In genomic region chr6:136643850-136644596, GRCh38 we compare ENCODE assay signal across 9 cellular contexts.
DNase-seq lines count a peak whose midpoint lies in the region; ATAC-seq and TF ChIP-seq lines count a peak whose summit lies in the region.
"Had no signal": no experiment of that assay in that cellular context is flagged by ENCODE, and none has a peak within 500 bp of the region (broad histone marks: within the 10 kb centered on the region; RNA-seq: fewer than 3 reads in every experiment).

No MANE protein-coding gene starts in this region.

- peak; percentile 55 to 85 (median 73) for DNase-seq in CD8-positive, alpha-beta memory T cell
- peak; percentile 77 for DNase-seq in NB4 (ENCODE audit: low read depth)
- DNase-seq in SK-N-SH, result peak; percentile 73
- DNase-seq in activated naive CD4-positive, alpha-beta T cell treated with anti-CD3 and anti-CD28 coated beads, Interleukin-2, amount 10 ng/mL, durations not matched to agents 7 days and 5 days, result peak; percentile 88
- DNase-seq in glutamatergic neuron, result peak; percentile 87
- peak; percentile 41 to 95 (median 76) for DNase-seq in posterior cingulate gyrus
- DNase-seq in type B pancreatic cell (ENCODE audit: extremely low spot score, unreplicated experiment), result peak; percentile 81

- WGBS in SK-N-SH (ENCODE audit: low lambda C conversion rate), result 0% methylated on average over 5 of the region's 5 CpGs

- no peak overlapping the region for H3K27ac ChIP-seq in CD8-positive, alpha-beta memory T cell (ENCODE audit: low read depth, low read length)
- peak overlapping the region; percentile 19 to 53; a peak in 2 of 4 replicates for H3K27ac ChIP-seq in SK-N-SH (ENCODE audit: low read depth in 2 of 2, low read length in 1 of 2)

- TF ChIP-seq CTCF in NB4 (IDR thresholded peaks at IDR 0.05; ENCODE audit: low read depth, low read length), result peak; percentile 87
- TF ChIP-seq CTCF in SK-N-SH (IDR thresholded peaks at IDR 0.05), result peak; percentile 83
- TF ChIP-seq CTCF in glutamatergic neuron (IDR thresholded peaks at IDR 0.05; ENCODE audit: partially characterized antibody, unreplicated experiment), result peak; percentile 78
- peak; percentile 89 for TF ChIP-seq CTCF in type B pancreatic cell (conservative IDR thresholded peaks at IDR 0.05)

- H3K27me3 Mint-ChIP-seq in CD8-positive, alpha-beta memory T cell, result no peaks in the 10 kb centered on the region
- H3K27me3 Mint-ChIP-seq in activated naive CD4-positive, alpha-beta T cell treated with anti-CD3 and anti-CD28 coated beads, Interleukin-2, amount 10 ng/mL, durations not matched to agents 7 days and 5 days, result no peaks in the 10 kb centered on the region
- no peaks in the 10 kb centered on the region for H3K27me3 Mint-ChIP-seq in glutamatergic neuron (ENCODE audit: unreplicated experiment)
- no peaks in the 10 kb centered on the region for H3K27me3 Mint-ChIP-seq in type B pancreatic cell
- H3K27me3 Mint-ChIP-seq: IgD-negative memory B cell had no signal

- no peak overlapping the region for H3K4me2 ChIP-seq in SK-N-SH

- no peaks in the 10 kb centered on the region for H3K79me2 ChIP-seq in SK-N-SH (ENCODE audit: insufficient read depth)

- POLR2A ChIA-PET in CD8-positive, alpha-beta memory T cell (lab: Charles Lee), result interaction anchor here (0.5 to 3.0 kb wide), 2 partner anchors 148 to 391 kb away, joined by 3 to 47 read pairs; partner anchors contain the start of gene MAP3K5
- POLR2A ChIA-PET in SK-N-SH (lab: Yijun Ruan, JAX), result interaction anchor here (0.5 to 1.9 kb wide), 3 partner anchors 13 to 278 kb away, joined by 3 to 40 read pairs (median 8); partner anchors contain the start of genes MAP3K5 and SLC35D3

- peak overlapping the region; percentile 17; the same call in 1 of the 2 replicates for H2AFZ ChIP-seq in SK-N-SH (ENCODE audit: low read depth)

- no peaks in the 10 kb centered on the region for H3K9me3 ChIP-seq in CD8-positive, alpha-beta memory T cell (ENCODE audit: low read length)
- no peaks in the 10 kb centered on the region for H3K9me3 ChIP-seq in SK-N-SH

- H3K4me1 ChIP-seq in CD8-positive, alpha-beta memory T cell (ENCODE audit: insufficient read depth, low read length), result peaks cover 17% of the 10 kb centered on the region
- H3K4me1 ChIP-seq in SK-N-SH (ENCODE audit: control insufficient read depth in 1 of 2, insufficient read depth in 2 of 2, low read depth in 1 of 2, low read length in 1 of 2), result peaks cover 4 to 9% of the 10 kb centered on the region in 2 experiments; a peak in 2 of 4 replicates

- H4K20me1 ChIP-seq in SK-N-SH (ENCODE audit: insufficient read depth), result no peaks in the 10 kb centered on the region

- peak overlapping the region in 7 of 8 donors; percentile 17 to 76 (median 41) for H3K27ac Mint-ChIP-seq in CD8-positive, alpha-beta memory T cell
- no peak overlapping the region for H3K27ac Mint-ChIP-seq in activated naive CD4-positive, alpha-beta T cell treated with anti-CD3 and anti-CD28 coated beads, Interleukin-2, amount 10 ng/mL, durations not matched to agents 7 days and 5 days
- H3K27ac Mint-ChIP-seq in glutamatergic neuron (ENCODE audit: unreplicated experiment), result no peak overlapping the region
- no peak overlapping the region for H3K27ac Mint-ChIP-seq in type B pancreatic cell
- H3K27ac Mint-ChIP-seq: IgD-negative memory B cell had no signal

- no peaks in the 10 kb centered on the region for H3K9me3 Mint-ChIP-seq in CD8-positive, alpha-beta memory T cell
- no peaks in the 10 kb centered on the region for H3K9me3 Mint-ChIP-seq in activated naive CD4-positive, alpha-beta T cell treated with anti-CD3 and anti-CD28 coated beads, Interleukin-2, amount 10 ng/mL, durations not matched to agents 7 days and 5 days
- H3K9me3 Mint-ChIP-seq in glutamatergic neuron (ENCODE audit: unreplicated experiment), result no peaks in the 10 kb centered on the region
- H3K9me3 Mint-ChIP-seq in type B pancreatic cell, result no peaks in the 10 kb centered on the region
- H3K9me3 Mint-ChIP-seq: IgD-negative memory B cell had no signal

- no peaks in the 10 kb centered on the region for H3K36me3 ChIP-seq in CD8-positive, alpha-beta memory T cell (ENCODE audit: insufficient read depth, low read length)
- no peaks in the 10 kb centered on the region for H3K36me3 ChIP-seq in SK-N-SH (replicated peaks in 1 of 2; ENCODE audit: control insufficient read depth in 1 of 2, insufficient read depth in 2 of 2, low read length in 1 of 2)

- no peaks in the 10 kb centered on the region for H3K27me3 ChIP-seq in CD8-positive, alpha-beta memory T cell (ENCODE audit: insufficient read depth, low read length, poor library complexity, severe bottlenecking)
- H3K27me3 ChIP-seq in SK-N-SH (ENCODE audit: insufficient read depth), result no peaks in the 10 kb centered on the region

- H3F3A ChIP-seq in SK-N-SH (replicated peaks; ENCODE audit: insufficient read depth), result peaks cover 14% of the 10 kb centered on the region

- no peak for TF ChIP-seq EP300 in SK-N-SH (IDR thresholded peaks at IDR 0.05; ENCODE audit: borderline replicate concordance in 1 of 2, low read depth in 1 of 2, low read length in 1 of 2)

- TF ChIP-seq RAD21 in SK-N-SH (IDR thresholded peaks at IDR 0.05; ENCODE audit: low read length), result peak; percentile 92

- no peak overlapping the region for H3K4me3 ChIP-seq in CD8-positive, alpha-beta memory T cell (ENCODE audit: low read length)
- H3K4me3 ChIP-seq in NB4 (ENCODE audit: low read depth, low read length) (no peak overlapping the region), SK-N-SH (ENCODE audit: low read depth in 2 of 2, low read length in 1 of 2) (no peak overlapping the region; a peak in 1 of 4 replicates)

- no peak for TF ChIP-seq POLR2A in NB4 (IDR thresholded peaks at IDR 0.05; ENCODE audit: extremely low read depth, insufficient read length)

- no peak overlapping the region for H3K4me3 Mint-ChIP-seq in CD8-positive, alpha-beta memory T cell
- no peak overlapping the region for H3K4me3 Mint-ChIP-seq in activated naive CD4-positive, alpha-beta T cell treated with anti-CD3 and anti-CD28 coated beads, Interleukin-2, amount 10 ng/mL, durations not matched to agents 7 days and 5 days
- H3K4me3 Mint-ChIP-seq in glutamatergic neuron (ENCODE audit: unreplicated experiment), result no peak overlapping the region
- H3K4me3 Mint-ChIP-seq in type B pancreatic cell, result no peak overlapping the region
- H3K4me3 Mint-ChIP-seq: IgD-negative memory B cell had no signal

- CTCF ChIA-PET in CD8-positive, alpha-beta memory T cell (lab: Charles Lee), result interaction anchor here (0.6 to 12.7 kb wide), 35 partner anchors 9 to 587 kb away, joined by 3 to 362 read pairs (median 5); partner anchors contain the start of genes MAP3K5 and PEX7
- CTCF ChIA-PET in SK-N-SH (lab: Yijun Ruan, JAX), result interaction anchor here (0.7 to 4.6 kb wide), 69 partner anchors 9 to 998 kb away, joined by 3 to 214 read pairs (median 5); partner anchors contain the start of gene MAP3K5
- CTCF ChIA-PET in activated naive CD4-positive, alpha-beta T cell treated with anti-CD3 and anti-CD28 coated beads, Interleukin-2, amount 10 ng/mL, durations not matched to agents 7 days and 5 days (lab: Charles Lee), result interaction anchor here (0.6 to 10.8 kb wide), 48 partner anchors 9 to 199 kb away, joined by 3 to 426 read pairs (median 5); partner anchors contain the start of gene MAP3K5

- no peaks in the 10 kb centered on the region for H3K9me2 ChIP-seq in SK-N-SH

- H3K36me3 Mint-ChIP-seq in CD8-positive, alpha-beta memory T cell, result peaks cover 0 to 19% (median 5%) of the 10 kb centered on the region in 3 donors
- H3K36me3 Mint-ChIP-seq in activated naive CD4-positive, alpha-beta T cell treated with anti-CD3 and anti-CD28 coated beads, Interleukin-2, amount 10 ng/mL, durations not matched to agents 7 days and 5 days, result peaks cover 5% of the 10 kb centered on the region
- H3K36me3 Mint-ChIP-seq in glutamatergic neuron (ENCODE audit: unreplicated experiment), result no peaks in the 10 kb centered on the region
- no peaks in the 10 kb centered on the region for H3K36me3 Mint-ChIP-seq in type B pancreatic cell
- H3K36me3 Mint-ChIP-seq: IgD-negative memory B cell had no signal

- H3K9ac ChIP-seq in SK-N-SH, result no peak overlapping the region

- intact Hi-C loops in posterior cingulate gyrus (cut with DNase I), result loop anchor here (1.0 kb wide), 1 partner anchor 149 kb away; no protein-coding TSS in a partner anchor

- ATAC-seq in GM21619 (IDR thresholded peaks at IDR 0.05; ENCODE audit: unreplicated experiment), result peak; percentile 48

- peaks cover 6 to 14% (median 13%) of the 10 kb centered on the region in 3 donors for H3K4me1 Mint-ChIP-seq in CD8-positive, alpha-beta memory T cell
- H3K4me1 Mint-ChIP-seq in activated naive CD4-positive, alpha-beta T cell treated with anti-CD3 and anti-CD28 coated beads, Interleukin-2, amount 10 ng/mL, durations not matched to agents 7 days and 5 days, result peaks cover 7% of the 10 kb centered on the region
- H3K4me1 Mint-ChIP-seq in glutamatergic neuron (ENCODE audit: low read depth, unreplicated experiment), result no peaks in the 10 kb centered on the region
- no peaks in the 10 kb centered on the region for H3K4me1 Mint-ChIP-seq in type B pancreatic cell (ENCODE audit: unreplicated experiment)

TF ChIP-seq in SK-N-SH, 30 proteins besides CTCF, POLR2A, EP300 and RAD21 (continues in another document):
- TF ChIP-seq RXRA (IDR thresholded peaks at IDR 0.05; ENCODE audit: borderline replicate concordance, low read depth) (no peak), SIN3A (IDR thresholded peaks at IDR 0.05; ENCODE audit: borderline replicate concordance, low read depth, low read length) (0 out of 2 replicates have a peak, but pooled peaks have one; percentile 28), POLR2AphosphoS5 (IDR thresholded peaks at IDR 0.05; ENCODE audit: low read depth, low read length) (no peak)

Comparison
In these comparisons a context has a peak if more than half of its experiments do, and no peak if none do; other contexts are left out.
1. H3K27ac Mint-ChIP-seq: peak in CD8-positive, alpha-beta memory T cell (7 of 8); none in activated naive CD4-positive, alpha-beta T cell treated with anti-CD3 and anti-CD28 coated beads, Interleukin-2, amount 10 ng/mL, durations not matched to agents 7 days and 5 days (single experiment), glutamatergic neuron (single experiment) and type B pancreatic cell (single experiment).
2. Peak in every context shown above with its lines, with median percentiles within 50 percentile points of each other: DNase-seq and CTCF ChIP-seq.